ENCODE assay signal across 14 cellular contexts in the genomic region with DNA sequence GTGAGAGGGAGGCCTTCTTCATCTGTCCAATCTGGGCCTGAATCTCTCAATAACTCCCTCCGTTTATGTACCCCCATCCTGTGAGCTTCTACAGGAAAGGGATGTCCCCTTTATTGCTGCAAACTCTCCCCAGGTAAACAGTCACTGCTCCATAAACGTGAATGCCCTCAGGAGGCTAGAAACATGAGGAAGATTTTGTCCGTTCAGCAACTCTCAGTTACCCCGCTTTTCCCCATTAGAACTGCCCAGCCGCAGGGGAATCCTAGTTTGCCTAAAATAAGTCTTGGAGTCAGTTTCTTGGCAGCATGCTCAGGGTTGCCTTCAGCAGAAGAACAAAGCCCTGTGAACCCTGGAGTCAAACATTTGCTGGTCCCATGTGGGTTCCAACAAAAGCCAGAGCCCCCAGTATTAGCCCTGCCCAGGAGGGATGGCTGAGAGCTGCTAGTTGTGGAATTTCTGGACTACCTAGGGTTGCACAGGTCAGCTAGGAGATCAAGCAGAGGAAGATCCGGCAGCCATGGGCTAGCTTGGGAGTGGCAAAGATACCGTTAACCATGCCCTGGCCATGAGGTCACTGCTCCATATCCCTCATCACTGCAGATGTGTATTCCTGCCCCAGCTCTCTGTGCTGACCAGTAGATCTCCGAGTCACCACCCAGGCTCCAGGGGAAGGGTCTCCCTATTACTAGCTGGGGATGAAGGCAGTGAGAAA. TPM values are rescaled to one million over a fixed set of nuclear protein-coding genes. Genes with fewer than 3 reads are reported as not detected.
A peak's percentile ranks its signal among the peaks of the same experiment; 100 is the strongest.
DNase-seq lines count a peak whose midpoint lies in the region; ATAC-seq and TF ChIP-seq lines count a peak whose summit lies in the region.
"Had no signal": no experiment of that assay in that cellular context is flagged by ENCODE, and none has a peak within 500 bp of the region (broad histone marks: within the 10 kb centered on the region; RNA-seq: fewer than 3 reads in every experiment).

No MANE protein-coding gene starts in this region.

- H3K9me3 Mint-ChIP-seq in endodermal cell (no peaks in the 10 kb centered on the region), neural crest cell (no peaks in the 10 kb centered on the region)
- H3K9me3 Mint-ChIP-seq: CD8-positive, alpha-beta memory T cell had no signal

- H3K27me3 Mint-ChIP-seq in endodermal cell (ENCODE audit: insufficient read depth): peaks cover 56% of the 10 kb centered on the region
- peaks cover 65% of the 10 kb centered on the region for H3K27me3 Mint-ChIP-seq in neural crest cell (ENCODE audit: low read depth)

- H3K4me3 Mint-ChIP-seq in endodermal cell (peak overlapping the region; percentile 55), neural crest cell (peak overlapping the region; percentile 7)

- H3K36me3 Mint-ChIP-seq in endodermal cell (ENCODE audit: low read depth) (peaks cover 6% of the 10 kb centered on the region), neural crest cell (ENCODE audit: low read depth) (peaks cover 3% of the 10 kb centered on the region)
- H3K36me3 Mint-ChIP-seq: CD8-positive, alpha-beta memory T cell had no signal

- intact Hi-C loops in left ventricle myocardium inferior (cut with micrococcal nuclease): no loop called here

- H3K36me3 ChIP-seq in endodermal cell (ENCODE audit: control insufficient read depth, insufficient read depth, low read length): no peaks in the 10 kb centered on the region
- H3K36me3 ChIP-seq in left ventricle myocardium inferior: no peaks in the 10 kb centered on the region
- H3K36me3 ChIP-seq: suprapubic skin had no signal

- peak; percentile 15 for DNase-seq in DMS53 treated with DMSO at 0.1 percent for 48 hours (lab: John Stamatoyannopoulos, UW; ENCODE audit: unreplicated experiment)
- peak; percentile 2 for DNase-seq in HS-5 (ENCODE audit: low read depth)
- no peak for DNase-seq in endodermal cell
- no peak for DNase-seq in neural crest cell (ENCODE audit: low read depth, low spot score)
- DNase-seq in left ventricle myocardium inferior: no peak
- no peak for DNase-seq in NOMO-1 treated with dmso at 0.1 percent for 144 hours (lab: John Stamatoyannopoulos, UW; ENCODE audit: unreplicated experiment)
- DNase-seq: amniotic stem cell; CD8-positive, alpha-beta memory T cell; NCI-H1694 treated with DMSO at 0.1 percent for 48 hours had no signal

- H3K4me1 Mint-ChIP-seq in endodermal cell (peaks cover 30% of the 10 kb centered on the region), neural crest cell (peaks cover 5% of the 10 kb centered on the region)

- no peak for ATAC-seq in GM19463 (IDR thresholded peaks at IDR 0.05; ENCODE audit: unreplicated experiment)

- peaks cover 38% of the 10 kb centered on the region for H3K27me3 ChIP-seq in endodermal cell (ENCODE audit: control insufficient read depth, insufficient read depth, low read length, poor library complexity, severe bottlenecking)
- peaks cover 33% of the 10 kb centered on the region for H3K27me3 ChIP-seq in left ventricle myocardium inferior (ENCODE audit: low read depth)

- WGBS in endodermal cell (ENCODE audit: insufficient coverage in 1 of 2, insufficient read length in 1 of 2), 2 experiments: 75 to 81% methylated on average over 6 to 8 of the region's 8 CpGs

- H3K4me1 ChIP-seq in endodermal cell (ENCODE audit: control insufficient read depth, insufficient read depth, low read length) (peaks cover 14% of the 10 kb centered on the region), left ventricle myocardium inferior (peaks cover 24% of the 10 kb centered on the region)

- H3K27ac Mint-ChIP-seq in endodermal cell (no peak overlapping the region), neural crest cell (ENCODE audit: unreplicated experiment) (no peak overlapping the region)
- H3K27ac Mint-ChIP-seq: CD8-positive, alpha-beta memory T cell had no signal

- H3K9ac ChIP-seq in endodermal cell (ENCODE audit: extremely low read depth, low read length, poor library complexity, severe bottlenecking): no peak overlapping the region

- TF ChIP-seq CTCF in endodermal cell (conservative IDR thresholded peaks at IDR 0.05): no peak
- no peak for TF ChIP-seq CTCF in neural crest cell (conservative IDR thresholded peaks at IDR 0.05)
- no peak for TF ChIP-seq CTCF in left ventricle myocardium inferior (IDR thresholded peaks at IDR 0.05; ENCODE audit: borderline replicate concordance)

- no peaks in the 10 kb centered on the region for H3K9me3 ChIP-seq in endodermal cell (ENCODE audit: control insufficient read depth, low read length)
- H3K9me3 ChIP-seq in left ventricle myocardium inferior (replicated peaks): no peaks in the 10 kb centered on the region
- H3K9me3 ChIP-seq: suprapubic skin had no signal

- no peak overlapping the region for H3K27ac ChIP-seq in endodermal cell (ENCODE audit: low read depth, low read length)
- no peak overlapping the region for H3K27ac ChIP-seq in left ventricle myocardium inferior (replicated peaks)
- H3K27ac ChIP-seq: suprapubic skin had no signal

- H3K4me3 ChIP-seq in endodermal cell (ENCODE audit: low read length): peak overlapping the region; percentile 10
- no peak overlapping the region for H3K4me3 ChIP-seq in left ventricle myocardium inferior

RNA-seq across cellular contexts. Expression of a gene that starts 0.6 kb away (rescaled TPM):
- total RNA-seq in endodermal cell (1 to 10 TPM; 1.6 to 7.6 TPM), neural crest cell (not detected in 2 replicates), left ventricle myocardium inferior (0.08 TPM)
- 2.3 TPM for polyA plus RNA-seq in endodermal cell (2013, experiment 1 of 2)
- 2.7 TPM for polyA plus RNA-seq in endodermal cell (2013, experiment 2 of 2)
- total RNA-seq: activated CD8-positive, alpha-beta memory T cell treated with anti-CD3 and anti-CD28 coated beads for 36 hours; CD8-positive, alpha-beta memory T cell; dermis microvascular lymphatic vessel endothelial cell; fibroblast of villous mesenchyme had no signal
- polyA plus RNA-seq: CD8-positive, alpha-beta memory T cell had no signal

RNA-seq across cellular contexts. Expression of a gene that starts 47.3 kb away (rescaled TPM):
- 10 to 100 TPM; 39.0 to 54.5 TPM for total RNA-seq in endodermal cell
- 49.5 TPM for polyA plus RNA-seq in endodermal cell (2013, experiment 1 of 2)
- 50.0 TPM for polyA plus RNA-seq in endodermal cell (2013, experiment 2 of 2)
- total RNA-seq in neural crest cell: 37.0 and 37.7 TPM in 2 replicates
- total RNA-seq in left ventricle myocardium inferior: 87.3 TPM

Comparison
In these comparisons a context has a peak if more than half of its experiments do, and no peak if none do; other contexts are left out.
1. DNase-seq: peak in DMS53 treated with DMSO at 0.1 percent for 48 hours (single experiment) and HS-5 (single experiment); none in endodermal cell (single experiment), neural crest cell (single experiment), left ventricle myocardium inferior (single experiment) and NOMO-1 treated with dmso at 0.1 percent for 144 hours (single experiment).